ENCODE assay signal across 1 cellular context in genomic region chr3:66497982-66498671, GRCh38.
TF ChIP-seq lines count a peak whose summit lies in the region.

No MANE protein-coding gene starts in this region.

TF ChIP-seq in HepG2, 621 proteins besides CTCF, POLR2A, EP300 and RAD21 (continued from another document):
- TF ChIP-seq ZNF281 (CRISPR knock-in tag; IDR thresholded peaks at IDR 0.05; ENCODE audit: borderline replicate concordance): no peak
- TF ChIP-seq RORA (CRISPR knock-in tag; IDR thresholded peaks at IDR 0.05): no peak
- TF ChIP-seq TFE3 (CRISPR knock-in tag; IDR thresholded peaks at IDR 0.05): no peak
- no peak for TF ChIP-seq ZNF746 (CRISPR knock-in tag; IDR thresholded peaks at IDR 0.05)
- no peak for TF ChIP-seq CSRNP1 (CRISPR knock-in tag; IDR thresholded peaks at IDR 0.05)
- no peak for TF ChIP-seq NR2C2 (CRISPR knock-in tag; IDR thresholded peaks at IDR 0.05; ENCODE audit: borderline replicate concordance)
- no peak for TF ChIP-seq MEIS2 (CRISPR knock-in tag; IDR thresholded peaks at IDR 0.05)
- TF ChIP-seq ZBTB8A (CRISPR knock-in tag; IDR thresholded peaks at IDR 0.05; ENCODE audit: borderline replicate concordance, low read depth): no peak
- TF ChIP-seq ZHX1 (CRISPR knock-in tag; IDR thresholded peaks at IDR 0.05; ENCODE audit: low read depth): no peak
- TF ChIP-seq NFRKB (IDR thresholded peaks at IDR 0.05): no peak
- TF ChIP-seq LCORL (IDR thresholded peaks at IDR 0.05): no peak
- TF ChIP-seq LCORL (CRISPR knock-in tag; IDR thresholded peaks at IDR 0.05): no peak
- TF ChIP-seq CEBPG (CRISPR knock-in tag; IDR thresholded peaks at IDR 0.05): no peak
- TF ChIP-seq SIX4 (CRISPR knock-in tag; IDR thresholded peaks at IDR 0.05): no peak
